5 cellular contexts compared by ENCODE assay signal in genomic region chr18:33101316-33101715, GRCh38.
"Had no signal": no experiment of that assay in that cellular context is flagged by ENCODE, and none has a peak within 500 bp of the region (broad histone marks: within the 10 kb centered on the region; RNA-seq: fewer than 3 reads in every experiment).

No MANE protein-coding gene starts in this region.

- ATAC-seq: HepG2, K562 had no signal

- DNase-seq: IMR-90, KBM-7, KG1 had no signal
